Comparison of ENCODE assay signal across 1 cellular context in genomic region chr1:15423355-15424077, GRCh38.
A peak's percentile ranks its signal among the peaks of the same experiment; 100 is the strongest.
TF ChIP-seq lines count a peak whose summit lies in the region.

No MANE protein-coding gene starts in this region.

TF ChIP-seq in K562, 482 proteins besides CTCF, POLR2A, EP300 and RAD21:
- TF ChIP-seq ZNF764 (CRISPR knock-in tag; IDR thresholded peaks at IDR 0.05; ENCODE audit: low read depth) (no peak), ATF3 (IDR thresholded peaks at IDR 0.05) (no peak; the same call in 1 of the 2 replicates), ATF3 (CRISPR knock-in tag; conservative IDR thresholded peaks at IDR 0.05) (no peak), PTBP1 (IDR thresholded peaks at IDR 0.05; ENCODE audit: low read depth, low read length) (peak; percentile 77; the same call in 1 of the 2 replicates), GABPB1 (CRISPR knock-in tag; IDR thresholded peaks at IDR 0.05) (no peak), THAP7 (CRISPR knock-in tag; IDR thresholded peaks at IDR 0.05) (no peak), ZFP36 (IDR thresholded peaks at IDR 0.05; ENCODE audit: low read depth, low read length, partially characterized antibody) (peak; percentile 95), KDM1A (IDR thresholded peaks at IDR 0.05) (peak; percentile 88 to 94), TEAD1 (CRISPR knock-in tag; IDR thresholded peaks at IDR 0.05) (no peak), E2F8 (IDR thresholded peaks at IDR 0.05; ENCODE audit: low read depth, partially characterized antibody) (no peak), ZNF316 (IDR thresholded peaks at IDR 0.05) (0 out of 2 replicates have a peak, but pooled peaks have one; percentile 1), ZNF511 (CRISPR knock-in tag; IDR thresholded peaks at IDR 0.05) (no peak), ADNP (tag; IDR thresholded peaks at IDR 0.05) (peak; percentile 88), GTF2B (IDR thresholded peaks at IDR 0.05; ENCODE audit: extremely low read depth, insufficient read length) (no peak), ZFX (CRISPR knock-in tag; IDR thresholded peaks at IDR 0.05) (no peak), BRD9 (IDR thresholded peaks at IDR 0.05; ENCODE audit: low read depth, partially characterized antibody) (peak; percentile 53), ZNF551 (CRISPR knock-in tag; IDR thresholded peaks at IDR 0.05) (no peak), HES1 (IDR thresholded peaks at IDR 0.05; ENCODE audit: low read depth) (no peak), ZEB2 (IDR thresholded peaks at IDR 0.05) (no peak), ZNF253 (CRISPR knock-in tag; conservative IDR thresholded peaks at IDR 0.05) (no peak), ATF1 (CRISPR knock-in tag; IDR thresholded peaks at IDR 0.05) (no peak), ATF1 (tag; IDR thresholded peaks at IDR 0.05) (no peak), MEF2D (tag; conservative IDR thresholded peaks at IDR 0.05; ENCODE audit: low read depth) (0 out of 2 replicates have a peak, but pooled peaks have one; percentile 46), RCOR1 (IDR thresholded peaks at IDR 0.05; ENCODE audit: borderline replicate concordance in 1 of 2, low read depth in 2 of 2, low read length in 2 of 2) (peak; percentile 26 to 78; a peak in 2 of 4 replicates), STAT5A (IDR thresholded peaks at IDR 0.05; ENCODE audit: borderline replicate concordance, low read length) (no peak), BCOR (IDR thresholded peaks at IDR 0.05) (peak; percentile 99), CHD4 (IDR thresholded peaks at IDR 0.05; ENCODE audit: insufficient read depth, insufficient replicate concordance, low read depth, low read length, poor library complexity, severe bottlenecking) (peak; percentile 40), RBM25 (IDR thresholded peaks at IDR 0.05; ENCODE audit: low read depth, low read length, severe bottlenecking) (peak; percentile 99), CBX3 (IDR thresholded peaks at IDR 0.05; ENCODE audit: borderline replicate concordance in 1 of 2, low read length in 2 of 2) (peak in 1 of 2 experiments; percentile 33; a peak in 1 of 3 replicates), MEF2A (IDR thresholded peaks at IDR 0.05; ENCODE audit: control insufficient read depth, low read depth, low read length) (peak; percentile 55; the same call in 1 of the 2 replicates), HDAC1 (IDR thresholded peaks at IDR 0.05) (0 out of 4 replicates have a peak, but pooled peaks of 1 of the 2 experiments have one; percentile 20), ZNF740 (CRISPR knock-in tag; IDR thresholded peaks at IDR 0.05) (peak; percentile 76; the same call in 1 of the 2 replicates), ZNF740 (tag; IDR thresholded peaks at IDR 0.05) (no peak), HDAC2 (IDR thresholded peaks at IDR 0.05) (peak; percentile 89), SMARCA5 (IDR thresholded peaks at IDR 0.05) (peak; percentile 95), CBX1 (IDR thresholded peaks at IDR 0.05; ENCODE audit: low read depth) (peak; percentile 76), SRSF9 (IDR thresholded peaks at IDR 0.05; ENCODE audit: borderline replicate concordance, low read depth, low read length) (no peak), CREBBP (IDR thresholded peaks at IDR 0.05; ENCODE audit: low read depth, low read length) (no peak)
